Comparison of ENCODE assay signal across 23 cellular contexts in the genomic region with DNA sequence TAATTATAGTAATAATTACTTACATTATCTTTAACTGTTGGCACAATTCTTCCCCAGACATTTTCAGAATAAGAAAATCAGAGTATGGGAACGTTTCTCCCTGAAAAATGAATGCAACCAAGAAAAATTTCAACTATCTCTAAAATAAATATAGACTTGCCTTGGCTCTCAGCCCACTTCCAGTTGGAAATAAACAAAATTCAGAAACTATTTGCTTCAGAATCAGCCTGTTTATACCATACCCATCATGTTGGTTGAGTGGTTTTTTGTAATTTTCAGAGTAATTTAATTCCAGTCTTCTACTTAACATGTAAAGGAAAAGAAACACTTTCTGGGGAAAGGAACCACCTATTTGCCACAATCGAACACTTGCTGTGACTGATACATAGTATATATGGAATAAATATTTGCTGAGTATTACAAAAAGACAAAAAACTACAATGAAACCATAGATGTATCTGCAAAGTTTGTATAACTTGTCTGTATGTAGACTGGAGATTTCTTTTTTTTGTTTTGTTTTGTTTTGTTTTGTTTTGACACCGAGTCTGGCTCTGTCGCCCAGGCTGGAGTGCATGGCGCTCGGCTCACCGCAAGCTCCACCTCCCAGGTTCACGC.
DNase-seq lines count a peak whose midpoint lies in the region; ATAC-seq and TF ChIP-seq lines count a peak whose summit lies in the region.
"Had no signal": no experiment of that assay in that cellular context is flagged by ENCODE, and none has a peak within 500 bp of the region (broad histone marks: within the 10 kb centered on the region; RNA-seq: fewer than 3 reads in every experiment).

No MANE protein-coding gene starts in this region.

- no peak for ATAC-seq in GM18867 (IDR thresholded peaks at IDR 0.05; ENCODE audit: unreplicated experiment)
- ATAC-seq in HG02763 (IDR thresholded peaks at IDR 0.05; ENCODE audit: unreplicated experiment) = no peak
- ATAC-seq: sciatic nerve; stimulated activated naive CD8-positive, alpha-beta T cell treated with anti-CD3 and anti-CD28 coated beads, Interleukin-15, Interleukin-2, amounts not matched to agents 100 U/mL and 50 U/mL, for 24 hours had no signal

- no peaks in the 10 kb centered on the region for H3K36me3 ChIP-seq in MG63
- H3K36me3 ChIP-seq: adrenal gland, esophagus squamous epithelium, ovary, tibial artery had no signal

- no peaks in the 10 kb centered on the region for H3K9me3 ChIP-seq in MG63
- H3K9me3 ChIP-seq: adrenal gland, esophagus squamous epithelium, ovary, tibial artery had no signal

- DNase-seq in AG08396 (ENCODE audit: low spot score) = peak; percentile 48
- DNase-seq in H4 (ENCODE audit: low spot score) = peak; percentile 68
- DNase-seq in astrocyte of the spinal cord (ENCODE audit: low read depth, low spot score) = peak; percentile 32
- peak; percentile 86 for DNase-seq in iris pigment epithelial cell (ENCODE audit: low read depth)
- DNase-seq in NAMALWA (ENCODE audit: low spot score) = no peak
- no peak for DNase-seq in MG63
- DNase-seq: activated CD4-positive, alpha-beta T cell treated with anti-CD3 and anti-CD28 coated beads for 4 hours; activated CD8-positive, alpha-beta memory T cell treated with anti-CD3 and anti-CD28 coated beads, Interleukin-2, amount 50 U/mL, for 4 hours; activated effector memory CD4-positive, alpha-beta T cell treated with Interleukin-2 at 50 U/mL for 16 hours; adrenal gland; cerebellar nuclear complex; effector memory CD4-positive, alpha-beta T cell; esophagus squamous epithelium; GDM1; NCI-H1417; NCI-H526; ovary; stimulated activated naive CD8-positive, alpha-beta T cell treated with anti-CD3 and anti-CD28 coated beads, Interleukin-15, Interleukin-2, amounts not matched to agents 100 U/mL and 50 U/mL, for 24 hours; tibial artery had no signal

- no peak overlapping the region for H3K4me3 ChIP-seq in astrocyte of the spinal cord (ENCODE audit: low read depth, low read length)
- H3K4me3 ChIP-seq in MG63 = no peak overlapping the region
- H3K4me3 ChIP-seq: adrenal gland, esophagus squamous epithelium, lung, ovary, tibial artery had no signal

- no peaks in the 10 kb centered on the region for H3K27me3 ChIP-seq in MG63
- H3K27me3 ChIP-seq: adrenal gland, esophagus squamous epithelium, ovary, tibial artery had no signal

- no peak for TF ChIP-seq CTCF in astrocyte of the spinal cord (IDR thresholded peaks at IDR 0.05; ENCODE audit: low read depth, low read length)

- in situ Hi-C loops in astrocyte of the spinal cord (cut with HindIII; ENCODE audit: low sequenced_read_pairs) = no loop called here

Comparison
In these comparisons a context has a peak if more than half of its experiments do, and no peak if none do; other contexts are left out.
1. DNase-seq: peak in AG08396 (single experiment), H4 (single experiment), astrocyte of the spinal cord (single experiment) and iris pigment epithelial cell (single experiment); none in NAMALWA (single experiment) and MG63 (single experiment).